ENCODE assay signal across 23 cellular contexts in genomic region chr12:75556306-75556899, GRCh38. TPM values are rescaled to one million over a fixed set of nuclear protein-coding genes. Genes with fewer than 3 reads are reported as not detected.
DNase-seq lines count a peak whose midpoint lies in the region; ATAC-seq, FAIRE-seq and TF ChIP-seq lines count a peak whose summit lies in the region.
"Had no signal": no experiment of that assay in that cellular context is flagged by ENCODE, and none has a peak within 500 bp of the region (broad histone marks: within the 10 kb centered on the region; RNA-seq: fewer than 3 reads in every experiment).

No MANE protein-coding gene starts in this region.

- DNase-seq in D721Med (ENCODE audit: insufficient read length, low spot score) (no peak), LHCN-M2 (ENCODE audit: low read depth) (peak; percentile 31), bronchial epithelial cell (ENCODE audit: low read depth) (peak; percentile 40), right atrium auricular region (ENCODE audit: low spot score) (no peak), foreskin keratinocyte (no peak)
- DNase-seq in activated naive CD8-positive, alpha-beta T cell treated with anti-CD3 and anti-CD28 coated beads for 36 hours, result no peak
- DNase-seq: activated CD4-positive, alpha-beta memory T cell treated with anti-CD3 and anti-CD28 coated beads for 36 hours; activated CD4-positive, CD25-positive, alpha-beta regulatory T cell; activated naive CD4-positive, alpha-beta T cell; activated T-cell treated with anti-CD3 and anti-CD28 coated beads, Interleukin-2, amount 50 U/mL, for 1 hour; aorta; cerebellar nuclear complex; effector CD8-positive, alpha-beta T cell; esophagus squamous epithelium; heart left ventricle; left lung; NCI-H1694; psoas muscle; stimulated activated CD4-positive, alpha-beta T cell treated with anti-CD3 and anti-CD28 coated beads, Interleukin-4, amount 100 ng/mL, for 24 hours; stomach; T1000; upper lobe of left lung had no signal

- FAIRE-seq in D721Med (lab: Jason Lieb, UNC), result peak; percentile 44
- no peak for FAIRE-seq in bronchial epithelial cell (lab: Jason Lieb, UNC)

- no peaks in the 10 kb centered on the region for H3K36me3 Mint-ChIP-seq in nephron (ENCODE audit: low read depth)
- H3K36me3 Mint-ChIP-seq in activated naive CD8-positive, alpha-beta T cell treated with anti-CD3 and anti-CD28 coated beads for 36 hours, result no peaks in the 10 kb centered on the region
- H3K36me3 Mint-ChIP-seq: activated CD4-positive, alpha-beta memory T cell treated with anti-CD3 and anti-CD28 coated beads for 36 hours had no signal

- H3K36me3 ChIP-seq in bronchial epithelial cell (ENCODE audit: control insufficient read depth, insufficient read depth, low read length) (no peaks in the 10 kb centered on the region), right atrium auricular region (no peaks in the 10 kb centered on the region)
- H3K36me3 ChIP-seq: esophagus squamous epithelium, heart left ventricle, left lung, stomach, upper lobe of left lung had no signal

- TF ChIP-seq CTCF in D721Med (IDR thresholded peaks at IDR 0.05; ENCODE audit: insufficient read depth, missing control alignments), result no peak
- no peak for TF ChIP-seq CTCF in bronchial epithelial cell (IDR thresholded peaks at IDR 0.05; ENCODE audit: insufficient read depth, low read length, severe bottlenecking)
- no peak for TF ChIP-seq CTCF in nephron (IDR thresholded peaks at IDR 0.05; ENCODE audit: unreplicated experiment in 3 of 3)
- TF ChIP-seq CTCF in right atrium auricular region (IDR thresholded peaks at IDR 0.05), result no peak
- TF ChIP-seq CTCF in foreskin keratinocyte (conservative IDR thresholded peaks at IDR 0.05), result no peak

- H3K27ac ChIP-seq in right atrium auricular region (no peak overlapping the region), foreskin keratinocyte (no peak overlapping the region)
- H3K27ac ChIP-seq: esophagus squamous epithelium, heart left ventricle, left lung, psoas muscle, stomach, upper lobe of left lung had no signal

- peaks cover 46% of the 10 kb centered on the region for H3K4me1 Mint-ChIP-seq in nephron
- H3K4me1 Mint-ChIP-seq in activated naive CD8-positive, alpha-beta T cell treated with anti-CD3 and anti-CD28 coated beads for 36 hours, result peaks cover 5% of the 10 kb centered on the region

- peaks cover 0 to 23% of the 10 kb centered on the region in 2 donors for H3K4me1 ChIP-seq in right atrium auricular region
- peaks cover 5% of the 10 kb centered on the region for H3K4me1 ChIP-seq in foreskin keratinocyte
- H3K4me1 ChIP-seq: psoas muscle had no signal

- H3K4me3 ChIP-seq in bronchial epithelial cell (ENCODE audit: low read depth, low read length) (no peak overlapping the region), right atrium auricular region (no peak overlapping the region)
- H3K4me3 ChIP-seq: esophagus squamous epithelium, heart left ventricle, left lung, psoas muscle, stomach, upper lobe of left lung had no signal

- peaks cover 2% of the 10 kb centered on the region for H3K27me3 Mint-ChIP-seq in nephron (ENCODE audit: low read depth)
- H3K27me3 Mint-ChIP-seq in activated naive CD8-positive, alpha-beta T cell treated with anti-CD3 and anti-CD28 coated beads for 36 hours, result peaks cover 31% of the 10 kb centered on the region

- peak overlapping the region; percentile 0 to 25 (median 1) for H3K27ac Mint-ChIP-seq in nephron
- H3K27ac Mint-ChIP-seq in activated naive CD8-positive, alpha-beta T cell treated with anti-CD3 and anti-CD28 coated beads for 36 hours, result no peak overlapping the region
- H3K27ac Mint-ChIP-seq: activated CD4-positive, alpha-beta memory T cell treated with anti-CD3 and anti-CD28 coated beads for 36 hours had no signal

- H3K27me3 ChIP-seq in bronchial epithelial cell (ENCODE audit: control insufficient read depth, insufficient read depth, low read length) (no peaks in the 10 kb centered on the region), right atrium auricular region (no peaks in the 10 kb centered on the region), foreskin keratinocyte (no peaks in the 10 kb centered on the region)
- H3K27me3 ChIP-seq: esophagus squamous epithelium, heart left ventricle, left lung, stomach, upper lobe of left lung had no signal

- no peaks in the 10 kb centered on the region for H3K9me3 Mint-ChIP-seq in nephron
- H3K9me3 Mint-ChIP-seq in activated naive CD8-positive, alpha-beta T cell treated with anti-CD3 and anti-CD28 coated beads for 36 hours, result no peaks in the 10 kb centered on the region
- H3K9me3 Mint-ChIP-seq: activated CD4-positive, alpha-beta memory T cell treated with anti-CD3 and anti-CD28 coated beads for 36 hours had no signal

- no peak for ATAC-seq in foreskin keratinocyte
- ATAC-seq: heart left ventricle, left lung, psoas muscle had no signal

- no peaks in the 10 kb centered on the region for H3K9me3 ChIP-seq in right atrium auricular region
- H3K9me3 ChIP-seq: esophagus squamous epithelium, heart left ventricle, left lung, psoas muscle, stomach, upper lobe of left lung had no signal

- H3K4me3 Mint-ChIP-seq in nephron, result no peak overlapping the region
- H3K4me3 Mint-ChIP-seq in activated naive CD8-positive, alpha-beta T cell treated with anti-CD3 and anti-CD28 coated beads for 36 hours, result no peak overlapping the region
- H3K4me3 Mint-ChIP-seq: activated CD4-positive, alpha-beta memory T cell treated with anti-CD3 and anti-CD28 coated beads for 36 hours had no signal

RNA-seq across cellular contexts. Expression of gene KRR1, which starts 45.0 kb away (rescaled TPM):
- total RNA-seq in LHCN-M2 (2014; rRNA removed) (46.6 and 52.7 TPM in 2 replicates), bronchial epithelial cell (23.2 and 30.8 TPM in 2 replicates), right atrium auricular region (10 to 100 TPM; 12.3 to 23.8 TPM), foreskin keratinocyte (81.1 and 85.8 TPM in 2 replicates)
- polyA plus RNA-seq in LHCN-M2 (2012), result 19.1 TPM
- total RNA-seq in activated naive CD8-positive, alpha-beta T cell treated with anti-CD3 and anti-CD28 coated beads for 36 hours, result 100 to 1,000 TPM; 146 to 155 TPM
- 32.5 and 47.0 TPM in 2 replicates for polyA plus RNA-seq in foreskin keratinocyte

Comparison
In these comparisons a context has a peak if more than half of its experiments do, and no peak if none do; other contexts are left out.
1. DNase-seq: peak in LHCN-M2 (single experiment) and bronchial epithelial cell (single experiment); none in D721Med (single experiment), activated naive CD8-positive, alpha-beta T cell treated with anti-CD3 and anti-CD28 coated beads for 36 hours (single experiment), right atrium auricular region (single experiment) and foreskin keratinocyte (0 of 2).